Comparison of ENCODE assay signal across 9 cellular contexts in genomic region chr11:118618115-118618990, GRCh38. TPM values are rescaled to one million over a fixed set of nuclear protein-coding genes. Genes with fewer than 3 reads are reported as not detected.
DNase-seq lines count a peak whose midpoint lies in the region; ATAC-seq and TF ChIP-seq lines count a peak whose summit lies in the region.
"Had no signal": no experiment of that assay in that cellular context is flagged by ENCODE, and none has a peak within 500 bp of the region (broad histone marks: within the 10 kb centered on the region; RNA-seq: fewer than 3 reads in every experiment).

No MANE protein-coding gene starts in this region.

- TF ChIP-seq CTCF in hepatocyte (IDR thresholded peaks at IDR 0.05; ENCODE audit: poor library complexity), result no peak
- TF ChIP-seq CTCF in sigmoid colon (IDR thresholded peaks at IDR 0.05), result no peak
- no peak for TF ChIP-seq CTCF in WTC11 (IDR thresholded peaks at IDR 0.05)

- H3K4me2 ChIP-seq in GM23248 (ENCODE audit: unreplicated experiment), result peak overlapping the region; percentile 86
- H3K4me2 ChIP-seq in hepatocyte, result peak overlapping the region; percentile 61

- peak overlapping the region; percentile 99 for H3K27ac ChIP-seq in GM23248
- peak overlapping the region; percentile 96 for H3K27ac ChIP-seq in hepatocyte
- peak overlapping the region; percentile 76 to 92 (median 90) for H3K27ac ChIP-seq in sigmoid colon
- H3K27ac ChIP-seq: HL-60 had no signal

- peak overlapping the region; percentile 86 for H3K9ac ChIP-seq in GM23248

- peak; percentile 87 for DNase-seq in GM23248
- peak; percentile 91 for DNase-seq in astrocyte of the hippocampus (ENCODE audit: low read depth, low spot score)
- DNase-seq in hepatocyte (ENCODE audit: low spot score), result no peak
- peak; percentile 90 for DNase-seq in sigmoid colon
- DNase-seq in SW 1271 (lab: John Stamatoyannopoulos, UW), result no peak
- DNase-seq in iPS-NIHi7 (ENCODE audit: extremely low spot score), result no peak
- no peak for DNase-seq in WTC11 (ENCODE audit: low spot score)
- DNase-seq in NCI-H146 (lab: John Stamatoyannopoulos, UW), result no peak

- H3K4me3 Mint-ChIP-seq in WTC11, result no peak overlapping the region

- POLR2A ChIA-PET in WTC11 (lab: Charles Lee), result interaction anchor here (0.5 to 2.2 kb wide), 2 partner anchors 17 to 97 kb away, joined by 3 to 14 read pairs; no protein-coding TSS in a partner anchor

- H3K36me3 Mint-ChIP-seq in WTC11, result no peaks in the 10 kb centered on the region

- H3F3A ChIP-seq in GM23248 (ENCODE audit: insufficient read depth), result peaks cover 69% of the 10 kb centered on the region

- H2AFZ ChIP-seq in GM23248, result no peak overlapping the region
- H2AFZ ChIP-seq in hepatocyte, result no peak overlapping the region

- no peaks in the 10 kb centered on the region for H3K27me3 Mint-ChIP-seq in WTC11 (ENCODE audit: low read depth)

- peak overlapping the region; percentile 47 for H3K4me3 ChIP-seq in GM23248
- no peak overlapping the region for H3K4me3 ChIP-seq in hepatocyte
- no peak overlapping the region for H3K4me3 ChIP-seq in sigmoid colon

- H3K36me3 ChIP-seq in GM23248 (ENCODE audit: low read depth) (peaks cover 16% of the 10 kb centered on the region), hepatocyte (replicated peaks; ENCODE audit: insufficient read depth, low read depth) (no peaks in the 10 kb centered on the region), sigmoid colon (peaks cover 5 to 45% (median 26%) of the 10 kb centered on the region in 4 donors)

- H3K9me3 ChIP-seq in GM23248 (ENCODE audit: low read depth), result no peaks in the 10 kb centered on the region
- no peaks in the 10 kb centered on the region for H3K9me3 ChIP-seq in hepatocyte (ENCODE audit: low read depth)
- no peaks in the 10 kb centered on the region for H3K9me3 ChIP-seq in sigmoid colon

- H3K9me2 ChIP-seq in GM23248 (ENCODE audit: insufficient read depth), result no peaks in the 10 kb centered on the region
- H3K9me2 ChIP-seq in hepatocyte (replicated peaks; ENCODE audit: insufficient read depth), result no peaks in the 10 kb centered on the region

- no peak overlapping the region; the same call in 1 of the 2 replicates for H3K27ac Mint-ChIP-seq in WTC11

- no peaks in the 10 kb centered on the region for H3K9me3 Mint-ChIP-seq in WTC11

- H4K20me1 ChIP-seq in GM23248 (ENCODE audit: insufficient read depth) (no peaks in the 10 kb centered on the region), hepatocyte (ENCODE audit: insufficient read depth, poor library complexity, severe bottlenecking) (no peaks in the 10 kb centered on the region)

- 3 to 4% methylated on average over 11 of the region's 11 CpGs for WGBS in GM23248 (ENCODE audit: low coverage in 1 of 2, low lambda C conversion rate in 2 of 2, missing lambda C conversion rate in 2 of 2), 2 experiments
- WGBS in hepatocyte (ENCODE audit: low lambda C conversion rate, missing lambda C conversion rate), result 50% methylated on average over 11 of the region's 11 CpGs
- 73 to 82% methylated on average over 11 of the region's 11 CpGs for WGBS in sigmoid colon, 2 donors

- H3K4me1 Mint-ChIP-seq in WTC11, result peaks cover 76% of the 10 kb centered on the region

- H3K27me3 ChIP-seq in GM23248 (replicated peaks; ENCODE audit: insufficient read depth) (no peaks in the 10 kb centered on the region), hepatocyte (no peaks in the 10 kb centered on the region), sigmoid colon (no peaks in the 10 kb centered on the region)

- CTCF ChIA-PET in WTC11 (lab: Charles Lee), result interaction anchor here (1.3 to 1.8 kb wide), 5 partner anchors 8 to 312 kb away, joined by 3 to 8 read pairs (median 4); no protein-coding TSS in a partner anchor

- H3K4me1 ChIP-seq in GM23248 (ENCODE audit: insufficient read depth) (peaks cover 58% of the 10 kb centered on the region), hepatocyte (ENCODE audit: insufficient read depth) (peaks cover 67% of the 10 kb centered on the region), sigmoid colon (peaks cover 0 to 67% (median 65%) of the 10 kb centered on the region in 4 donors)

- in situ Hi-C loops in GM23248 (cut with MboI), result no loop called here

- TF ChIP-seq EP300 in sigmoid colon (IDR thresholded peaks at IDR 0.05), result no peak

- intact Hi-C loops in sigmoid colon (cut with DNase I), result no loop called here

- no peak for ATAC-seq in WTC11

- H3K79me2 ChIP-seq in GM23248 (ENCODE audit: insufficient read depth), result peaks cover 58% of the 10 kb centered on the region
- H3K79me2 ChIP-seq in hepatocyte, result peaks cover 18% of the 10 kb centered on the region

- no peak for TF ChIP-seq POLR2A in sigmoid colon (IDR thresholded peaks at IDR 0.05)

TF ChIP-seq in WTC11, 78 proteins besides CTCF, POLR2A, EP300 and RAD21 (continues in another document):
- TF ChIP-seq HMGXB4 (CRISPR knock-in tag; IDR thresholded peaks at IDR 0.05) (no peak), ESRRA (CRISPR knock-in tag; IDR thresholded peaks at IDR 0.05; ENCODE audit: borderline replicate concordance) (no peak), OVOL2 (CRISPR knock-in tag; IDR thresholded peaks at IDR 0.05; ENCODE audit: borderline replicate concordance) (no peak), ETV6 (CRISPR knock-in tag; IDR thresholded peaks at IDR 0.05) (no peak), ZSCAN18 (CRISPR knock-in tag; IDR thresholded peaks at IDR 0.05) (no peak), FOXK1 (CRISPR knock-in tag; IDR thresholded peaks at IDR 0.05) (no peak)
- TF ChIP-seq, protein P1, sequence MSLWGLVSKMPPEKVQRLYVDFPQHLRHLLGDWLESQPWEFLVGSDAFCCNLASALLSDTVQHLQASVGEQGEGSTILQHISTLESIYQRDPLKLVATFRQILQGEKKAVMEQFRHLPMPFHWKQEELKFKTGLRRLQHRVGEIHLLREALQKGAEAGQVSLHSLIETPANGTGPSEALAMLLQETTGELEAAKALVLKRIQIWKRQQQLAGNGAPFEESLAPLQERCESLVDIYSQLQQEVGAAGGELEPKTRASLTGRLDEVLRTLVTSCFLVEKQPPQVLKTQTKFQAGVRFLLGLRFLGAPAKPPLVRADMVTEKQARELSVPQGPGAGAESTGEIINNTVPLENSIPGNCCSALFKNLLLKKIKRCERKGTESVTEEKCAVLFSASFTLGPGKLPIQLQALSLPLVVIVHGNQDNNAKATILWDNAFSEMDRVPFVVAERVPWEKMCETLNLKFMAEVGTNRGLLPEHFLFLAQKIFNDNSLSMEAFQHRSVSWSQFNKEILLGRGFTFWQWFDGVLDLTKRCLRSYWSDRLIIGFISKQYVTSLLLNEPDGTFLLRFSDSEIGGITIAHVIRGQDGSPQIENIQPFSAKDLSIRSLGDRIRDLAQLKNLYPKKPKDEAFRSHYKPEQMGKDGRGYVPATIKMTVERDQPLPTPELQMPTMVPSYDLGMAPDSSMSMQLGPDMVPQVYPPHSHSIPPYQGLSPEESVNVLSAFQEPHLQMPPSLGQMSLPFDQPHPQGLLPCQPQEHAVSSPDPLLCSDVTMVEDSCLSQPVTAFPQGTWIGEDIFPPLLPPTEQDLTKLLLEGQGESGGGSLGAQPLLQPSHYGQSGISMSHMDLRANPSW (CRISPR knock-in tag; conservative IDR thresholded peaks at IDR 0.05; ENCODE audit: low read depth), result no peak

RNA-seq across cellular contexts. Expression of gene PHLDB1, which starts 10.9 kb away (rescaled TPM):
- total RNA-seq in GM23248 (2014; rRNA removed; shearing (Covaris generic)), result 102 and 109 TPM in 2 replicates
- polyA plus RNA-seq in GM23248 (2016; fragmentation: Nextera tagmentation; extraction: Ambion mirVana) (91.7 and 91.8 TPM in 2 replicates), hepatocyte (71.1 and 73.0 TPM in 2 replicates), sigmoid colon (10 to 100 TPM; 33.6 to 44.4 (median 34.9) TPM)
- total RNA-seq in hepatocyte (45.8 and 51.8 TPM in 2 replicates), sigmoid colon (100 to 1,000 TPM in 2 of 4 donors, 10 to 100 TPM in 2; 51.8 to 126 (median 94.6) TPM), WTC11 (2021) (70.4 to 83.1 TPM (median 71.5 TPM) in 3 replicates)

RNA-seq across cellular contexts. Expression of gene ARCN1, which starts 46.1 kb away (rescaled TPM):
- total RNA-seq in GM23248 (2014; rRNA removed; shearing (Covaris generic)), result 187 and 191 TPM in 2 replicates
- polyA plus RNA-seq in GM23248 (2016; fragmentation: Nextera tagmentation; extraction: Ambion mirVana) (188 and 190 TPM in 2 replicates), hepatocyte (166 and 194 TPM in 2 replicates), sigmoid colon (100 to 1,000 TPM in 1 of 3 donors, 10 to 100 TPM in 2; 83.2 to 105 (median 88.9) TPM)
- total RNA-seq in hepatocyte (177 and 190 TPM in 2 replicates), sigmoid colon (10 to 100 TPM; 74.9 to 88.3 (median 82.4) TPM), WTC11 (2021) (134 to 154 TPM (median 141 TPM) in 3 replicates)

RNA-seq across cellular contexts. Expression of gene IFT46, which starts 52.6 kb away (rescaled TPM):
- 38.1 and 49.5 TPM in 2 replicates for total RNA-seq in GM23248 (2014; rRNA removed; shearing (Covaris generic))
- polyA plus RNA-seq in GM23248 (2016; fragmentation: Nextera tagmentation; extraction: Ambion mirVana) (21.7 and 25.9 TPM in 2 replicates), hepatocyte (12.3 and 12.6 TPM in 2 replicates), sigmoid colon (10 to 100 TPM in 1 of 3 donors, 1 to 10 TPM in 2; 8.1 to 12.6 (median 9.3) TPM)
- total RNA-seq in hepatocyte (20.6 and 21.0 TPM in 2 replicates), sigmoid colon (10 to 100 TPM; 23.8 to 65.8 (median 49.9) TPM), WTC11 (2021) (6.2 to 11.1 TPM (median 10.9 TPM) in 3 replicates)

Comparison
In these comparisons a context has a peak if more than half of its experiments do, and no peak if none do; other contexts are left out.
1. DNase-seq: peak in GM23248 (single experiment), astrocyte of the hippocampus (single experiment) and sigmoid colon (single experiment); none in hepatocyte (single experiment), SW 1271 (0 of 2), iPS-NIHi7 (single experiment), WTC11 (single experiment) and NCI-H146 (single experiment).
2. Peak in every context shown above with its lines, with median percentiles within 50 percentile points of each other: H3K27ac ChIP-seq.